In the genomic region with DNA sequence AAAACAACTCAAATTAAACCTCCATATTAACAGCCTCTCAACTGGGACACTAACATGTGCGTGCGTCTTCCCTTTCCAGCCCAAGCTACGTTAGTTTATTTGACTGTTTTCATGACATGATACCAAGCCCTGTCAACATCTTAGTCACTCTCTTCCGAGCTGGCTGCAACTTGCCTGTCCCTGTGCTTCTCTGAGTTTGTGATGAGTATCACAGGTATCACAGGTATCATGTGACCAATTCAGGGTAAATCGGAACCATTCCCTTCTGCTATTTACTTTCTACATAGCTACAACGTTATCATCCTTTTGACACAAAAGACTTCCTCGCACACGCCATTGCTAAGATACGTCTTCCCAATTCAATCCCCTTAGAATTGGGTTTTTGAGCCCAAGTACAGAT, we compare ENCODE assay signal across 18 cellular contexts.
DNase-seq lines count a peak whose midpoint lies in the region; ATAC-seq, FAIRE-seq and TF ChIP-seq lines count a peak whose summit lies in the region.
"Had no signal": no experiment of that assay in that cellular context is flagged by ENCODE, and none has a peak within 500 bp of the region (broad histone marks: within the 10 kb centered on the region; RNA-seq: fewer than 3 reads in every experiment).

No MANE protein-coding gene starts in this region.

- H3K36me3 Mint-ChIP-seq in endothelial cell (ENCODE audit: low read depth, unreplicated experiment), result no peaks in the 10 kb centered on the region

- peak; percentile 74 for FAIRE-seq in keratinocyte (lab: Jason Lieb, UNC)
- FAIRE-seq: A204.1, GM19239 had no signal

- H3K4me1 ChIP-seq in keratinocyte (ENCODE audit: control insufficient read depth, extremely low read depth, insufficient read depth, low read length), result peaks cover 12% of the 10 kb centered on the region

- H3K27ac Mint-ChIP-seq in endothelial cell (ENCODE audit: unreplicated experiment), result peak overlapping the region; percentile 20
- H3K27ac Mint-ChIP-seq: B cell; CD4-positive, alpha-beta T cell; HFFc6 had no signal

- H3K9me3 Mint-ChIP-seq in endothelial cell (ENCODE audit: unreplicated experiment), result no peaks in the 10 kb centered on the region
- H3K9me3 Mint-ChIP-seq: CD4-positive, alpha-beta T cell; HFFc6 had no signal

- no peak for ATAC-seq in HG02973 (IDR thresholded peaks at IDR 0.05; ENCODE audit: unreplicated experiment)

- H3K4me1 Mint-ChIP-seq in endothelial cell (ENCODE audit: unreplicated experiment), result peaks cover 50% of the 10 kb centered on the region

- peak overlapping the region; percentile 39 for H3K4me3 Mint-ChIP-seq in endothelial cell (ENCODE audit: unreplicated experiment)
- H3K4me3 Mint-ChIP-seq: B cell; CD4-positive, alpha-beta T cell; HFFc6 had no signal

- H3K9me3 ChIP-seq in keratinocyte (ENCODE audit: control insufficient read depth, low read depth, low read length), result no peaks in the 10 kb centered on the region

- H3K27me3 Mint-ChIP-seq in endothelial cell (ENCODE audit: unreplicated experiment), result peaks cover 2% of the 10 kb centered on the region

- dilution Hi-C loops in keratinocyte (cut with MboI; ENCODE audit: extremely low pct_ligation_motif_present, low sequenced_read_pairs), result no loop called here

- no peaks in the 10 kb centered on the region for H3K79me2 ChIP-seq in keratinocyte (ENCODE audit: control insufficient read depth, insufficient read depth, low read length)

- H3K9ac ChIP-seq in keratinocyte (ENCODE audit: control insufficient read depth, extremely low read depth, insufficient read depth, low read length), result no peak overlapping the region

- H3K4me2 ChIP-seq in keratinocyte (ENCODE audit: control insufficient read depth, extremely low read depth, insufficient read depth, low read depth, low read length), result no peak overlapping the region

- H4K20me1 ChIP-seq in keratinocyte (ENCODE audit: control insufficient read depth, extremely low read depth, insufficient read depth, low read length), result no peaks in the 10 kb centered on the region

- TF ChIP-seq CTCF in endothelial cell (IDR thresholded peaks at IDR 0.05; ENCODE audit: unreplicated experiment) (no peak), keratinocyte (optimal IDR thresholded peaks at IDR 0.05 in 1 of 3, IDR thresholded peaks at IDR 0.05 in 1 of 3, conservative IDR thresholded peaks at IDR 0.05 in 1 of 3; ENCODE audit: extremely low read depth in 1 of 3, insufficient read depth in 2 of 3, low read length in 3 of 3) (no peak)

- DNase-seq in DMS79 treated with DMSO at 0.1 percent for 48 hours (lab: John Stamatoyannopoulos, UW) (peak; percentile 94), NCI-H187 treated with DMSO at 0.1 percent for 48 hours (lab: John Stamatoyannopoulos, UW) (peak; percentile 53), endothelial cell (ENCODE audit: low spot score) (no peak), keratinocyte (ENCODE audit: low read depth, low spot score) (no peak), NCI-H524 treated with DMSO at 0.1 percent for 48 hours (lab: John Stamatoyannopoulos, UW) (no peak), HK-2 (ENCODE audit: unreplicated experiment) (no peak)
- DNase-seq: C1 segment of cervical spinal cord; Calu3; CD4-positive, alpha-beta T cell; DMS 273 treated with DMSO at 0.1 percent for 48 hours; GF-D8; HCEC 1CT; HFFc6; IMR-90 had no signal

- H3K27ac ChIP-seq in keratinocyte (ENCODE audit: control insufficient read depth, insufficient read depth, low read length), result no peak overlapping the region

- no peaks in the 10 kb centered on the region for H3K36me3 ChIP-seq in keratinocyte (ENCODE audit: control insufficient read depth in 2 of 2, extremely low read depth in 1 of 2, insufficient read depth in 2 of 2, low read length in 2 of 2)

- no peak overlapping the region for H2AFZ ChIP-seq in keratinocyte (ENCODE audit: control insufficient read depth, low read length)

- H3K4me3 ChIP-seq in keratinocyte (ENCODE audit: control insufficient read depth in 2 of 3, extremely low read depth in 1 of 3, insufficient read depth in 2 of 3, low read depth in 1 of 3, low read length in 3 of 3), result no peak overlapping the region

- H3K9me1 ChIP-seq in keratinocyte (ENCODE audit: control insufficient read depth, extremely low read depth, insufficient read depth, low read length), result no peaks in the 10 kb centered on the region

- H3K27me3 ChIP-seq in keratinocyte (ENCODE audit: control insufficient read depth, extremely low read depth, insufficient read depth, low read length), result no peaks in the 10 kb centered on the region

Comparison
In these comparisons a context has a peak if more than half of its experiments do, and no peak if none do; other contexts are left out.
1. DNase-seq: peak in DMS79 treated with DMSO at 0.1 percent for 48 hours (single experiment) and NCI-H187 treated with DMSO at 0.1 percent for 48 hours (single experiment); none in endothelial cell (single experiment), keratinocyte (single experiment), NCI-H524 treated with DMSO at 0.1 percent for 48 hours (single experiment) and HK-2 (single experiment).